Comparison of ENCODE assay signal across 8 cellular contexts in the genomic region with DNA sequence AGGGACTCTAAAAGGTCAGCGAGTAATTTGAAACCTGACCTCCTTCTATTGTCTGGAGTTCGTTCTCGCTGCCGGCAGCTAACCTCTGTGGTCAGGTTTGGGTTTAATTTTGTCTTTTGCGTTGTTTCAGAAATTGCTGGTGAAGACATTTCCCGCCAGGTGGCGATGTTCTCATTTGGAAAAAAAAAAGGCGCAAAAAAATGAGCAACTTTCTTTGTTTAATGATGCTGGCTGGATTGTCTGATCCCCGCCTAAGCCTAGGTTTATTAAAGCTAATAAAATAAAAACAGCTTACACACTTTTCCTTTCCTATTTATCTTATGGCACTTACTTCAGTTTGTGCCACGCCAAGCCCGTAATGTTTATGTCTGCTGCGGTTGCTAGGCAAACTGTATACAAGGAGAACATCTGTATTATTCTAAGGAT.
A peak's percentile ranks its signal among the peaks of the same experiment; 100 is the strongest.
DNase-seq lines count a peak whose midpoint lies in the region; ATAC-seq and TF ChIP-seq lines count a peak whose summit lies in the region.

No MANE protein-coding gene starts in this region.

- H4K12ac ChIP-seq in trophoblast cell (ENCODE audit: low read depth, low read length) = no peak overlapping the region

- no peaks in the 10 kb centered on the region for H3K9me3 ChIP-seq in SJCRH30 (replicated peaks)
- no peaks in the 10 kb centered on the region for H3K9me3 ChIP-seq in esophagus squamous epithelium
- H3K9me3 ChIP-seq in trophoblast cell (ENCODE audit: insufficient read depth, low read depth, low read length) = peaks cover 2% of the 10 kb centered on the region

- TF ChIP-seq CTCF in HL-60 (IDR thresholded peaks at IDR 0.05; ENCODE audit: insufficient read depth, low read length) = peak; percentile 28
- peak in 5 of 6 experiments; percentile 27 to 53 (median 42) for TF ChIP-seq CTCF in esophagus squamous epithelium (IDR thresholded peaks at IDR 0.05)

- H3K4me3 ChIP-seq in HL-60 (replicated peaks; ENCODE audit: insufficient read depth, low read length) = no peak overlapping the region
- no peak overlapping the region for H3K4me3 ChIP-seq in SJCRH30
- H3K4me3 ChIP-seq in esophagus squamous epithelium = no peak overlapping the region
- H3K4me3 ChIP-seq in trophoblast cell (ENCODE audit: low read depth, low read length) = no peak overlapping the region

- H3K36me3 ChIP-seq in SJCRH30 = no peaks in the 10 kb centered on the region
- H3K36me3 ChIP-seq in esophagus squamous epithelium = no peaks in the 10 kb centered on the region
- H3K36me3 ChIP-seq in trophoblast cell (ENCODE audit: control insufficient read depth in 1 of 2, insufficient read depth in 2 of 2, low read length in 2 of 2) = no peaks in the 10 kb centered on the region

- no peaks in the 10 kb centered on the region for H3K79me2 ChIP-seq in trophoblast cell (ENCODE audit: control insufficient read depth, insufficient read depth, low read length, poor library complexity)

- no peak overlapping the region for H4K8ac ChIP-seq in trophoblast cell (ENCODE audit: low read depth, low read length)

- no peaks in the 10 kb centered on the region for H3K27me3 ChIP-seq in HL-60 (ENCODE audit: insufficient read depth, poor library complexity, severe bottlenecking)
- H3K27me3 ChIP-seq in SJCRH30 = peaks cover 15% of the 10 kb centered on the region; the same call in 1 of the 2 replicates
- H3K27me3 ChIP-seq in esophagus squamous epithelium = peaks cover 0 to 24% (median 0%) of the 10 kb centered on the region in 4 donors
- no peaks in the 10 kb centered on the region for H3K27me3 ChIP-seq in trophoblast cell (ENCODE audit: insufficient read depth, low read length)

- H3K79me1 ChIP-seq in trophoblast cell (ENCODE audit: low read length) = no peaks in the 10 kb centered on the region

- no peak overlapping the region for H2AFZ ChIP-seq in trophoblast cell (ENCODE audit: insufficient read depth, low read length, poor library complexity)

- H3K4me1 ChIP-seq in SJCRH30 (0 out of 2 replicates have a peak, but pooled peaks cover 3% of the 10 kb centered on the region), esophagus squamous epithelium (peaks cover 0 to 15% (median 0%) of the 10 kb centered on the region in 3 donors), trophoblast cell (ENCODE audit: control insufficient read depth in 1 of 2, insufficient read depth in 2 of 2, low read length in 2 of 2) (no peaks in the 10 kb centered on the region)

- no peak overlapping the region for H2BK12ac ChIP-seq in trophoblast cell (ENCODE audit: low read length)

- H3K14ac ChIP-seq in trophoblast cell (ENCODE audit: low read length) = no peak overlapping the region

- peak; percentile 8 for DNase-seq in NCI-H2227 (lab: John Stamatoyannopoulos, UW; ENCODE audit: unreplicated experiment)
- no peak for DNase-seq in NCI-H2227 treated with DMSO at 0.1 percent for 48 hours (lab: John Stamatoyannopoulos, UW)
- peak in 1 of 2 experiments; percentile 3 for DNase-seq in HL-60 (ENCODE audit: low read depth in 1 of 2, low spot score in 1 of 2)
- DNase-seq in SJCRH30 = peak; percentile 45 to 74
- DNase-seq in esophagus squamous epithelium (lab: John Stamatoyannopoulos, UW) = no peak
- peak; percentile 24 to 77 for DNase-seq in trophoblast cell
- no peak for DNase-seq in OCI-M2 (lab: John Stamatoyannopoulos, UW; ENCODE audit: unreplicated experiment)

- H2AK5ac ChIP-seq in trophoblast cell (ENCODE audit: low read length) = no peak overlapping the region

- no peak overlapping the region for H3K23ac ChIP-seq in trophoblast cell (ENCODE audit: low read length)

- no peak overlapping the region for H4K91ac ChIP-seq in trophoblast cell (ENCODE audit: low read depth, low read length)

- no peak for ATAC-seq in GM18519 (IDR thresholded peaks at IDR 0.05; ENCODE audit: low FRiP score, unreplicated experiment)

- no peak overlapping the region for H3K18ac ChIP-seq in trophoblast cell (ENCODE audit: low read length)

- WGBS in esophagus squamous epithelium, 2 donors = 7 to 11% methylated on average over 12 of the region's 12 CpGs
- no CpG with 5 or more reads among the region's 12 CpGs for WGBS in trophoblast cell (ENCODE audit: extremely low coverage, insufficient coverage, insufficient read length)

- H3K4me2 ChIP-seq in trophoblast cell (ENCODE audit: low read length) = no peak overlapping the region

- no peak overlapping the region for H3K4ac ChIP-seq in trophoblast cell (ENCODE audit: low read depth, low read length)

- H2BK120ac ChIP-seq in trophoblast cell (ENCODE audit: insufficient read depth, low read length, poor library complexity) = no peak overlapping the region

- H3K27ac ChIP-seq in HL-60 (replicated peaks) (no peak overlapping the region), SJCRH30 (no peak overlapping the region), esophagus squamous epithelium (no peak overlapping the region), trophoblast cell (ENCODE audit: low read depth, low read length) (no peak overlapping the region)

- TF ChIP-seq POLR2A in esophagus squamous epithelium (IDR thresholded peaks at IDR 0.05) = no peak

- intact Hi-C loops in esophagus squamous epithelium (cut with DNase I) = no loop called here

- no peak overlapping the region for H2BK5ac ChIP-seq in trophoblast cell (ENCODE audit: low read depth, low read length, poor library complexity)

- H3K9ac ChIP-seq in trophoblast cell (ENCODE audit: low read length) = no peak overlapping the region

Comparison
In these comparisons a context has a peak if more than half of its experiments do, and no peak if none do; other contexts are left out.
1. DNase-seq: peak in NCI-H2227 (single experiment), SJCRH30 (2 of 2) and trophoblast cell (2 of 2); none in NCI-H2227 treated with DMSO at 0.1 percent for 48 hours (single experiment), esophagus squamous epithelium (single experiment) and OCI-M2 (single experiment).